Comparison of ENCODE assay signal across 1 cellular context in the genomic region with DNA sequence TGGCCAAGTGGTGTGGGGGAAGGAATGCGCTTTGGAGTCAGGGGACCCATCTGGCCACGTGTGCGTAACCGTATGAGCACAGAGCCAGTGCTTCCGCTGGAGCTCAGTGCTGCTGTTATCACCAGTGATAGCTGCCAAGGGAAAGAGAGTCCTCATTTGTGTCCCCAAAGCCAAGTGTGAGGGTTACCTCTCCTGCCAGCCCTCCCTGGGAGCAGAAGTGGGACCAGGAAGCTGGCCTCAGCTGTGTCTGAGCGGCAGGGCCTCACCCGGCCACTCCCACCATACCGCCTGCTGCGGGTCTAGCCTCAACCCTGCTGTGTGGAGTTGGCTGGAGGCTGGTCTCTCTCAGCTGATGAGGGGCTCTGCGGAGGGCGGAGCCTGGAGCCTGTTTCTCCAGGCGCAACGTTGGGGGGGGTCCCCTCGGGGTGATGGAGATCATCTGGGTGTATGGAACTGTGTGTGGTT.
TF ChIP-seq lines count a peak whose summit lies in the region.

No MANE protein-coding gene starts in this region.

TF ChIP-seq in HepG2, 621 proteins besides CTCF, POLR2A, EP300 and RAD21 (continued from another document):
- TF ChIP-seq ZNF574 (CRISPR knock-in tag; IDR thresholded peaks at IDR 0.05) = no peak
- TF ChIP-seq, protein P1, sequence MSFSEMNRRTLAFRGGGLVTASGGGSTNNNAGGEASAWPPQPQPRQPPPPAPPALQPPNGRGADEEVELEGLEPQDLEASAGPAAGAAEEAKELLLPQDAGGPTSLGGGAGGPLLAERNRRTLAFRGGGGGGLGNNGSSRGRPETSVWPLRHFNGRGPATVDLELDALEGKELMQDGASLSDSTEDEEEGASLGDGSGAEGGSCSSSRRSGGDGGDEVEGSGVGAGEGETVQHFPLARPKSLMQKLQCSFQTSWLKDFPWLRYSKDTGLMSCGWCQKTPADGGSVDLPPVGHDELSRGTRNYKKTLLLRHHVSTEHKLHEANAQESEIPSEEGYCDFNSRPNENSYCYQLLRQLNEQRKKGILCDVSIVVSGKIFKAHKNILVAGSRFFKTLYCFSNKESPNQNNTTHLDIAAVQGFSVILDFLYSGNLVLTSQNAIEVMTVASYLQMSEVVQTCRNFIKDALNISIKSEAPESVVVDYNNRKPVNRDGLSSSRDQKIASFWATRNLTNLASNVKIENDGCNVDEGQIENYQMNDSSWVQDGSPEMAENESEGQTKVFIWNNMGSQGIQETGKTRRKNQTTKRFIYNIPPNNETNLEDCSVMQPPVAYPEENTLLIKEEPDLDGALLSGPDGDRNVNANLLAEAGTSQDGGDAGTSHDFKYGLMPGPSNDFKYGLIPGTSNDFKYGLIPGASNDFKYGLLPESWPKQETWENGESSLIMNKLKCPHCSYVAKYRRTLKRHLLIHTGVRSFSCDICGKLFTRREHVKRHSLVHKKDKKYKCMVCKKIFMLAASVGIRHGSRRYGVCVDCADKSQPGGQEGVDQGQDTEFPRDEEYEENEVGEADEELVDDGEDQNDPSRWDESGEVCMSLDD (CRISPR knock-in tag; IDR thresholded peaks at IDR 0.05; ENCODE audit: borderline replicate concordance) = no peak
- TF ChIP-seq RARG (CRISPR knock-in tag; IDR thresholded peaks at IDR 0.05; ENCODE audit: low read depth) = no peak
- no peak for TF ChIP-seq POLR2G (IDR thresholded peaks at IDR 0.05; ENCODE audit: low read depth, low read length)
- no peak for TF ChIP-seq BHLHE40 (IDR thresholded peaks at IDR 0.05; ENCODE audit: low read length)
- TF ChIP-seq LCORL (IDR thresholded peaks at IDR 0.05) = no peak
- no peak for TF ChIP-seq LCORL (CRISPR knock-in tag; IDR thresholded peaks at IDR 0.05)
- no peak for TF ChIP-seq SALL1 (CRISPR knock-in tag; IDR thresholded peaks at IDR 0.05)
